In the genomic region with DNA sequence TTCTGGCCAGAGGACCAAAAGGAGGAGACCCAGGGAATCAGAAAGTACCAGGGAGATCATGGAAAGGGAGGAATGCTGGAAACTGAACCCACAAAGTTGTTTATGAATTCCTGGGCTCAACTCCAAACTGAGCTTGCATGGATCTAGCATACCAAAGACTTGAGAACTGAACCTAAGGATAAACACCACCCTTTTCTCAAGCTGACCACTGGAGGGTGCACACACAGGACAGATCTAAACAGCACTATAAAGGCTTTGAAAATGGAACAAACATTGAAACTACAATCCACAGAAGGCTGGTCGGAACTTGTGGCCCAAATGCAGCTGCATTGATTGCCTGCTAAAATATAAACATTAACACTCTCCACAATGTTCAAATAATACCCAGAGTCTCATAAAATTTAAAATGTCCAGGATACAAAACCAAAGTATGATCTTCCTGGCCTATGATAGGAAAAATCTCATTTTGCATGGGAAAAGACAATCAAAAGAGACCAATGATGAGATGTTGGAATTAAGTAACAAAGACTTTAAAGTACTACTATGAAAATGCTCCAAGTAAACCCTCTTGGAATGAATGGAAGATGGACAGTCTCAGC, we compare ENCODE assay signal across 8 cellular contexts. TPM values are rescaled to one million over a fixed set of nuclear protein-coding genes. Genes with fewer than 3 reads are reported as not detected.
DNase-seq lines count a peak whose midpoint lies in the region; ATAC-seq and TF ChIP-seq lines count a peak whose summit lies in the region.

No MANE protein-coding gene starts in this region.

- peak overlapping the region; percentile 71; the same call in 2 of the 3 replicates for H2BK15ac ChIP-seq in IMR-90 (ENCODE audit: low read depth, low read length)

- H4K5ac ChIP-seq in IMR-90 (ENCODE audit: low read depth, low read length), result peak overlapping the region; percentile 89

- H3K36me3 ChIP-seq in IMR-90 (ENCODE audit: control insufficient read depth, insufficient read depth, low read length) (no peaks in the 10 kb centered on the region), hepatocyte (replicated peaks; ENCODE audit: insufficient read depth, low read depth) (no peaks in the 10 kb centered on the region), stomach smooth muscle (ENCODE audit: control insufficient read depth in 2 of 2, insufficient read depth in 2 of 2, low read length in 2 of 2) (no peaks in the 10 kb centered on the region)

- no peaks in the 10 kb centered on the region for H3K36me3 Mint-ChIP-seq in activated T-helper 17 cell treated with anti-CD3 and anti-CD28 coated beads, Interleukin-2, amount 50 U/mL, for 72 hours (ENCODE audit: low read depth)

- H3K27ac ChIP-seq in IMR-90 (ENCODE audit: insufficient read depth, low read length), result peak overlapping the region; percentile 99
- H3K27ac ChIP-seq in hepatocyte, result peak overlapping the region; percentile 63
- H3K27ac ChIP-seq in stomach smooth muscle (ENCODE audit: low read length), result peak overlapping the region; percentile 66

- H3K4me1 Mint-ChIP-seq in activated T-helper 17 cell treated with anti-CD3 and anti-CD28 coated beads, Interleukin-2, amount 50 U/mL, for 72 hours, result no peaks in the 10 kb centered on the region

- peak overlapping the region; percentile 75 for H3K9ac ChIP-seq in IMR-90 (ENCODE audit: low read depth, low read length)
- H3K9ac ChIP-seq in stomach smooth muscle (ENCODE audit: low read length in 2 of 2), result no peak overlapping the region

- peak; percentile 65 for TF ChIP-seq RAD21 in IMR-90 (IDR thresholded peaks at IDR 0.05; ENCODE audit: low read length)

- H3K9me1 ChIP-seq in IMR-90 (ENCODE audit: insufficient read depth, low read length), result peaks cover 21% of the 10 kb centered on the region

- POLR2A ChIA-PET in IMR-90 (lab: Charles Lee; ENCODE audit: unreplicated experiment), result interaction anchor here (0.6 to 1.0 kb wide), 5 partner anchors 9 to 51 kb away, joined by 3 to 10 read pairs (median 3); partner anchors contain the start of genes IRF1 and RAD50

- peaks cover 4% of the 10 kb centered on the region for H3K9me3 Mint-ChIP-seq in activated T-helper 17 cell treated with anti-CD3 and anti-CD28 coated beads, Interleukin-2, amount 50 U/mL, for 72 hours

- no peak overlapping the region for H3K27ac Mint-ChIP-seq in activated T-helper 17 cell treated with anti-CD3 and anti-CD28 coated beads, Interleukin-2, amount 50 U/mL, for 72 hours

- H3K27me3 Mint-ChIP-seq in activated T-helper 17 cell treated with anti-CD3 and anti-CD28 coated beads, Interleukin-2, amount 50 U/mL, for 72 hours, result peaks cover 23% of the 10 kb centered on the region

- H3K9me2 ChIP-seq in hepatocyte (replicated peaks; ENCODE audit: insufficient read depth), result no peaks in the 10 kb centered on the region

- H4K20me1 ChIP-seq in IMR-90 (ENCODE audit: insufficient read depth, low read length), result peaks cover 5% of the 10 kb centered on the region; the same call in 1 of the 2 replicates
- no peaks in the 10 kb centered on the region for H4K20me1 ChIP-seq in hepatocyte (ENCODE audit: insufficient read depth, poor library complexity, severe bottlenecking)

- H3K4me1 ChIP-seq in IMR-90 (ENCODE audit: control insufficient read depth, insufficient read depth, low read length) (peaks cover 26% of the 10 kb centered on the region), hepatocyte (ENCODE audit: insufficient read depth) (peaks cover 20% of the 10 kb centered on the region), stomach smooth muscle (ENCODE audit: control insufficient read depth, insufficient read depth, low read length) (peaks cover 18% of the 10 kb centered on the region)

- ATAC-seq in GM18520 (IDR thresholded peaks at IDR 0.05; ENCODE audit: unreplicated experiment) (peak; percentile 54), IMR-90 (ENCODE audit: low read depth) (peak; percentile 91), HG03045 (IDR thresholded peaks at IDR 0.05; ENCODE audit: unreplicated experiment) (no peak)
- peak; percentile 54 for ATAC-seq in activated T-helper 17 cell treated with anti-CD3 and anti-CD28 coated beads, Interleukin-2, amount 50 U/mL, for 72 hours (replicated peaks)

- WGBS in IMR-90 (ENCODE audit: extremely low coverage in 2 of 2, insufficient read length in 1 of 2), 2 experiments, result no CpG with 5 or more reads among the region's 1 CpG
- WGBS in hepatocyte (ENCODE audit: low lambda C conversion rate, missing lambda C conversion rate), result 24% methylated on average over 1 of the region's 1 CpG

- TF ChIP-seq CTCF in IMR-90 (conservative IDR thresholded peaks at IDR 0.05; ENCODE audit: low read depth, low read length) (peak; percentile 85), hepatocyte (IDR thresholded peaks at IDR 0.05; ENCODE audit: poor library complexity) (peak; percentile 63)

- H3K23ac ChIP-seq in IMR-90 (ENCODE audit: low read depth, low read length), result peak overlapping the region; percentile 51; the same call in 1 of the 2 replicates

- H3K79me1 ChIP-seq in IMR-90 (ENCODE audit: low read depth in 1 of 2, low read length in 2 of 2), result peaks cover 0 to 3% of the 10 kb centered on the region in 2 experiments; a peak in 1 of 4 replicates

- BruUV-seq in IMR-90 (replicated peaks; lab: Mats Ljungman, UMichigan), result no TSS peak

- H3K4me2 ChIP-seq in IMR-90 (ENCODE audit: low read depth, low read length) (peak overlapping the region; percentile 63), hepatocyte (no peak overlapping the region)

- DNase-seq in AG20443 (ENCODE audit: low spot score) (peak; percentile 90), IMR-90 (peak; percentile 98), hepatocyte (ENCODE audit: low spot score) (peak; percentile 68), islet precursor cell (no peak)

- H2AK5ac ChIP-seq in IMR-90 (ENCODE audit: low read depth, low read length), result peak overlapping the region; percentile 48; the same call in 1 of the 2 replicates

- peak overlapping the region; percentile 94 for H3K18ac ChIP-seq in IMR-90 (ENCODE audit: low read depth, low read length)

- in situ Hi-C loops in IMR-90 (cut with MboI; ENCODE audit: low sequenced_read_pairs), result no loop called here

- H4K91ac ChIP-seq in IMR-90 (ENCODE audit: insufficient read depth, low read depth, low read length), result peak overlapping the region; percentile 90

- H3K14ac ChIP-seq in IMR-90 (replicated peaks; ENCODE audit: low read depth, low read length), result peak overlapping the region; percentile 70

- no peak overlapping the region for H3K4me3 Mint-ChIP-seq in activated T-helper 17 cell treated with anti-CD3 and anti-CD28 coated beads, Interleukin-2, amount 50 U/mL, for 72 hours

- H3K27me3 ChIP-seq in IMR-90 (ENCODE audit: control insufficient read depth, insufficient read depth, low read length) (no peaks in the 10 kb centered on the region), hepatocyte (no peaks in the 10 kb centered on the region), stomach smooth muscle (ENCODE audit: control insufficient read depth in 1 of 2, insufficient read depth in 2 of 2, low read length in 2 of 2) (no peaks in the 10 kb centered on the region)

- CTCF ChIA-PET in IMR-90 (lab: Yijun Ruan, JAX), result interaction anchor here (0.6 to 2.0 kb wide), 12 partner anchors 13 to 313 kb away, joined by 3 to 11 read pairs (median 3); partner anchors contain the start of gene RAD50

- peaks cover 2% of the 10 kb centered on the region; the same call in 1 of the 2 replicates for H3K9me3 ChIP-seq in IMR-90 (ENCODE audit: control insufficient read depth, insufficient read depth, low read length)
- H3K9me3 ChIP-seq in hepatocyte (ENCODE audit: low read depth), result no peaks in the 10 kb centered on the region
- H3K9me3 ChIP-seq in stomach smooth muscle (ENCODE audit: control insufficient read depth in 2 of 2, low read length in 2 of 2), result no peaks in the 10 kb centered on the region

- H2AFZ ChIP-seq in IMR-90 (replicated peaks; ENCODE audit: low read length, poor library complexity), result peak overlapping the region; percentile 63
- no peak overlapping the region for H2AFZ ChIP-seq in hepatocyte

- peak overlapping the region; percentile 86 for H3K56ac ChIP-seq in IMR-90 (ENCODE audit: extremely low read depth, insufficient read depth, low read length)

- H3K79me2 ChIP-seq in hepatocyte, result no peaks in the 10 kb centered on the region

- H3K4me3 ChIP-seq in IMR-90 (ENCODE audit: insufficient read depth, low read depth, low read length) (no peak overlapping the region), hepatocyte (no peak overlapping the region), stomach smooth muscle (ENCODE audit: low read length in 2 of 2) (peak overlapping the region in 1 of 2 donors; percentile 47)

- intact Hi-C loops in IMR-90 (cut with micrococcal nuclease), result loop anchor here (1.0 to 5.0 kb wide), 5 partner anchors 51 to 361 kb away; partner anchors contain the start of genes GDF9, RAD50, SLC22A4 and UQCRQ

- H3K4ac ChIP-seq in IMR-90 (ENCODE audit: low read depth, low read length), result peak overlapping the region; percentile 96

- peak overlapping the region; percentile 83 for H2BK20ac ChIP-seq in IMR-90 (ENCODE audit: low read depth, low read length)

- peak overlapping the region; percentile 65 for H2AK9ac ChIP-seq in IMR-90 (replicated peaks; ENCODE audit: low read depth, low read length, poor library complexity)

- peak overlapping the region; percentile 96 for H2BK120ac ChIP-seq in IMR-90 (ENCODE audit: low read depth, low read length)

- peak overlapping the region; percentile 95 for H2BK5ac ChIP-seq in IMR-90 (ENCODE audit: low read depth, low read length, poor library complexity, severe bottlenecking)

- H4K8ac ChIP-seq in IMR-90 (ENCODE audit: low read depth in 2 of 2, low read length in 2 of 2), result peak overlapping the region; percentile 53 to 88

- dilution Hi-C loops in IMR-90 (cut with HindIII; ENCODE audit: low sequenced_read_pairs, unreplicated experiment), result no loop called here

- no peak for TF ChIP-seq POLR2A in IMR-90 (IDR thresholded peaks at IDR 0.05; ENCODE audit: low read depth, low read length)

RNA-seq across cellular contexts. Expression of gene IRF1, which starts 15.6 kb away (rescaled TPM):
- total RNA-seq in IMR-90 (2012; rRNA removed) (6.9 and 11.1 TPM in 2 replicates), hepatocyte (25.6 and 30.9 TPM in 2 replicates)
- polyA plus RNA-seq in IMR-90 (2012; rRNA removed) (16.5 and 18.9 TPM in 2 replicates), hepatocyte (35.8 and 44.8 TPM in 2 replicates)
- 13.2 and 15.9 TPM in 2 replicates for polyA plus RNA-seq in IMR-90 (2012; cell fraction: cytosol; rRNA removed)
- 25.7 and 30.6 TPM in 2 replicates for polyA plus RNA-seq in IMR-90 (2012; cell fraction: nucleus; rRNA removed; ENCODE audit: low replicate concordance)
- total RNA-seq in activated T-helper 17 cell treated with anti-CD3 and anti-CD28 coated beads, Interleukin-2, amount 50 U/mL, for 72 hours, result 100 to 1,000 TPM; 125 to 174 TPM

RNA-seq across cellular contexts. Expression of gene IL5, which starts 37.1 kb away (rescaled TPM):
- total RNA-seq in IMR-90 (2012; rRNA removed), result not detected in 2 replicates
- polyA plus RNA-seq in IMR-90 (2012; rRNA removed), result not detected in 2 replicates
- not detected in 2 replicates for polyA plus RNA-seq in IMR-90 (2012; cell fraction: cytosol; rRNA removed)
- not detected in 2 replicates for polyA plus RNA-seq in IMR-90 (2012; cell fraction: nucleus; rRNA removed; ENCODE audit: low replicate concordance)
- not detected for total RNA-seq in activated T-helper 17 cell treated with anti-CD3 and anti-CD28 coated beads, Interleukin-2, amount 50 U/mL, for 72 hours
- not detected in 2 replicates for total RNA-seq in hepatocyte
- not detected in 2 replicates for polyA plus RNA-seq in hepatocyte

RNA-seq across cellular contexts. Expression of gene RAD50, which starts 50.6 kb away (rescaled TPM):
- 5.2 and 13.3 TPM in 2 replicates for total RNA-seq in IMR-90 (2012; rRNA removed)
- polyA plus RNA-seq in IMR-90 (2012; rRNA removed), result 6.2 and 7.2 TPM in 2 replicates
- polyA plus RNA-seq in IMR-90 (2012; cell fraction: cytosol; rRNA removed), result 1.2 and 1.5 TPM in 2 replicates
- 1.7 and 11.9 TPM in 2 replicates for polyA plus RNA-seq in IMR-90 (2012; cell fraction: nucleus; rRNA removed; ENCODE audit: low replicate concordance)
- total RNA-seq in activated T-helper 17 cell treated with anti-CD3 and anti-CD28 coated beads, Interleukin-2, amount 50 U/mL, for 72 hours, result 10 to 100 TPM; 31.7 to 37.2 TPM
- total RNA-seq in hepatocyte, result 28.1 and 33.4 TPM in 2 replicates
- 27.0 and 34.3 TPM in 2 replicates for polyA plus RNA-seq in hepatocyte
